In the genomic region with DNA sequence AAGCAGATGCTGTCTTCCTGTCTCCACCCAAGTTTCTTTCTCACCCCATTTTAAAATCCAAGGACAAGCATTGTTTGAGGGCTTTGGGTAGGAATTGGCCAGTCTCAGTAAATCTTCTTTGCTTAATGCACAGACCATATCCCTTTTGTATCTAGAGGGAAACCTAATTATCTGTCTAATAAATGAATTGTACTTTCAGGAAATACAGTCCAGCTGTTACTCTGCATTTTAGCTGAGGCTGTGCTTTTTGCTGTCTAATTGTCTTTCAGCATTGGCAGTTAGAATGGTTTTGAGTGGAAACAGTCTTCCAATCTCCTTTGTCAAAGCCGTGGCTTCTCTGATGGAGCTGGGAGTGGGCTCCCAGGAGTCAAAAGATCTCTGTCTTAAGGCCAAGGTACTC, we compare ENCODE assay signal across 2 cellular contexts.
TF ChIP-seq lines count a peak whose summit lies in the region.

No MANE protein-coding gene starts in this region.

TF ChIP-seq in SK-N-SH, 30 proteins besides CTCF, POLR2A, EP300 and RAD21 (continued from another document):
- TF ChIP-seq REST (IDR thresholded peaks at IDR 0.05; ENCODE audit: low read depth, low read length) (no peak), GATA2 (CRISPR knock-in tag; IDR thresholded peaks at IDR 0.05) (peak; percentile 77; the same call in 1 of the 2 replicates), RXRA (IDR thresholded peaks at IDR 0.05; ENCODE audit: borderline replicate concordance, low read depth) (no peak), CHD2 (IDR thresholded peaks at IDR 0.05; ENCODE audit: low read length, partially characterized antibody) (no peak), GABPA (IDR thresholded peaks at IDR 0.05; ENCODE audit: low read depth) (no peak), TCF12 (IDR thresholded peaks at IDR 0.05) (peak; percentile 14; the same call in 1 of the 2 replicates)
- TF ChIP-seq, protein P1, sequence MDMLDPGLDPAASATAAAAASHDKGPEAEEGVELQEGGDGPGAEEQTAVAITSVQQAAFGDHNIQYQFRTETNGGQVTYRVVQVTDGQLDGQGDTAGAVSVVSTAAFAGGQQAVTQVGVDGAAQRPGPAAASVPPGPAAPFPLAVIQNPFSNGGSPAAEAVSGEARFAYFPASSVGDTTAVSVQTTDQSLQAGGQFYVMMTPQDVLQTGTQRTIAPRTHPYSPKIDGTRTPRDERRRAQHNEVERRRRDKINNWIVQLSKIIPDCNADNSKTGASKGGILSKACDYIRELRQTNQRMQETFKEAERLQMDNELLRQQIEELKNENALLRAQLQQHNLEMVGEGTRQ (IDR thresholded peaks at IDR 0.05; ENCODE audit: borderline replicate concordance, low read depth, low read length): no peak
TF ChIP-seq in SK-N-SH: peak in this region for 3.

TF ChIP-seq in SK-N-SH treated with all-trans-retinoic acid at 6 μM for 48 hours, 23 proteins besides CTCF, POLR2A, EP300 and RAD21 (continued from another document):
- TF ChIP-seq TSHZ2 (CRISPR knock-in tag; IDR thresholded peaks at IDR 0.05) (peak; percentile 33; the same call in 1 of the 2 replicates), BACH2 (CRISPR knock-in tag; IDR thresholded peaks at IDR 0.05; ENCODE audit: borderline replicate concordance) (no peak), OSR1 (CRISPR knock-in tag; IDR thresholded peaks at IDR 0.05) (no peak)
- TF ChIP-seq, protein P2, sequence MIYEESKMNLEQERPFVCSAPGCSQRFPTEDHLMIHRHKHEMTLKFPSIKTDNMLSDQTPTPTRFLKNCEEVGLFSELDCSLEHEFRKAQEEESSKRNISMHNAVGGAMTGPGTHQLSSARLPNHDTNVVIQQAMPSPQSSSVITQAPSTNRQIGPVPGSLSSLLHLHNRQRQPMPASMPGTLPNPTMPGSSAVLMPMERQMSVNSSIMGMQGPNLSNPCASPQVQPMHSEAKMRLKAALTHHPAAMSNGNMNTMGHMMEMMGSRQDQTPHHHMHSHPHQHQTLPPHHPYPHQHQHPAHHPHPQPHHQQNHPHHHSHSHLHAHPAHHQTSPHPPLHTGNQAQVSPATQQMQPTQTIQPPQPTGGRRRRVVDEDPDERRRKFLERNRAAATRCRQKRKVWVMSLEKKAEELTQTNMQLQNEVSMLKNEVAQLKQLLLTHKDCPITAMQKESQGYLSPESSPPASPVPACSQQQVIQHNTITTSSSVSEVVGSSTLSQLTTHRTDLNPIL (CRISPR knock-in tag; IDR thresholded peaks at IDR 0.05; ENCODE audit: low read depth): no peak
- TF ChIP-seq, protein P3, sequence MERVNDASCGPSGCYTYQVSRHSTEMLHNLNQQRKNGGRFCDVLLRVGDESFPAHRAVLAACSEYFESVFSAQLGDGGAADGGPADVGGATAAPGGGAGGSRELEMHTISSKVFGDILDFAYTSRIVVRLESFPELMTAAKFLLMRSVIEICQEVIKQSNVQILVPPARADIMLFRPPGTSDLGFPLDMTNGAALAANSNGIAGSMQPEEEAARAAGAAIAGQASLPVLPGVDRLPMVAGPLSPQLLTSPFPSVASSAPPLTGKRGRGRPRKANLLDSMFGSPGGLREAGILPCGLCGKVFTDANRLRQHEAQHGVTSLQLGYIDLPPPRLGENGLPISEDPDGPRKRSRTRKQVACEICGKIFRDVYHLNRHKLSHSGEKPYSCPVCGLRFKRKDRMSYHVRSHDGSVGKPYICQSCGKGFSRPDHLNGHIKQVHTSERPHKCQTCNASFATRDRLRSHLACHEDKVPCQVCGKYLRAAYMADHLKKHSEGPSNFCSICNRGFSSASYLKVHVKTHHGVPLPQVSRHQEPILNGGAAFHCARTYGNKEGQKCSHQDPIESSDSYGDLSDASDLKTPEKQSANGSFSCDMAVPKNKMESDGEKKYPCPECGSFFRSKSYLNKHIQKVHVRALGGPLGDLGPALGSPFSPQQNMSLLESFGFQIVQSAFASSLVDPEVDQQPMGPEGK (CRISPR knock-in tag; IDR thresholded peaks at IDR 0.05; ENCODE audit: borderline replicate concordance): no peak
